1 cellular context compared by ENCODE assay signal in genomic region chr3:185721970-185722369, GRCh38.
TF ChIP-seq lines count a peak whose summit lies in the region.

No MANE protein-coding gene starts in this region.

TF ChIP-seq in HepG2, 621 proteins besides CTCF, POLR2A, EP300 and RAD21 (continued from another document):
- TF ChIP-seq NFAT5 (CRISPR knock-in tag; IDR thresholded peaks at IDR 0.05): no peak
TF ChIP-seq in HepG2: peak in this region for 1.
